Comparison of ENCODE assay signal across 1 cellular context in genomic region chr5:169637856-169638190, GRCh38.
TF ChIP-seq lines count a peak whose summit lies in the region.

No MANE protein-coding gene starts in this region.

TF ChIP-seq in GM23338, 12 proteins besides CTCF, POLR2A, EP300 and RAD21 (continued from another document):
- TF ChIP-seq REST (IDR thresholded peaks at IDR 0.05; ENCODE audit: unreplicated experiment) (no peak), CREB1 (CRISPR knock-in tag; IDR thresholded peaks at IDR 0.05; ENCODE audit: low read depth) (no peak), EZH2 (IDR thresholded peaks at IDR 0.05; ENCODE audit: low read depth, unreplicated experiment) (no peak), STAT1 (IDR thresholded peaks at IDR 0.05; ENCODE audit: unreplicated experiment) (no peak), JUNB (IDR thresholded peaks at IDR 0.05; ENCODE audit: unreplicated experiment) (no peak), ZNF462 (CRISPR knock-in tag; IDR thresholded peaks at IDR 0.05) (no peak), NANOG (IDR thresholded peaks at IDR 0.05; ENCODE audit: borderline replicate concordance) (no peak), EZH2phosphoT487 (IDR thresholded peaks at IDR 0.05; ENCODE audit: unreplicated experiment) (no peak), POLR2AphosphoS5 (IDR thresholded peaks at IDR 0.05; ENCODE audit: low read depth) (no peak), ZNF114 (CRISPR knock-in tag; IDR thresholded peaks at IDR 0.05) (no peak), ZNF331 (CRISPR knock-in tag; IDR thresholded peaks at IDR 0.05; ENCODE audit: low read depth) (no peak)
TF ChIP-seq in GM23338: peak in this region for 0.
